8 cellular contexts compared by ENCODE assay signal in the genomic region with DNA sequence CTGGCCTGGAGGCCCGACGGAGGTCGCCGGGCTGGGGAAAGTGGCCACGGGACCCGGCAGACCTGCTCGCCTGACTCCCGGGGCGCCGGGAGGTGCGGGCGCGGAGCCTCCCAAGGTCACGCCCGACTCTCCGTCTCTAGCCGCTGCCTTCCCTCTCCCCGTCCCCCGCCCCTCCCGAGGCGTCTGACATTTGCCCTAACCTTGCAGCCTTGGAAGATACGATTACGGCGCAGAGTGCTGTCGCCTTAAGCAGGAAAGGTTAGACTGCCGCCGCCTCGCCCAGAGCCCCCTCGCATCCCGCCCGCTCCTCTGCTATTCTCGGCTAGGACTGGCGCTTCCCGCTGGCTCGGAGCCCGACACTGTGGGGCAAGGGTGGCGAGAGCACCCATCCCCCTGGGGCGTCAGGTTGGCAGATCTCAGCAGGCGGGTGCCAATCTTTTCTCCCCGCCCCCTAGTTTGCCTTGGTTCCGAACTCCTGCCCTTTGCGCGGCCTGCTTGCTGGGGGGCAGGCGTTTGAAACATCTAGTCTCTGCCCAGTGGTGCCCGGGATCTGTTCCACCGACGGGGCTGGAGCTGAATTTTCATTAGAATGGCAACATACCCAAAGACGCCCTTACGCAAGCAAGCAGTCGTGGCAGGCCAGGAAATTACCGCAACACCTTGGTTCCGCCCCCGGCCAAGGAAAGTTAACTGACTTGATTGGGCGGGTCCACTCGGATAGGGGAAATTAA. TPM values are rescaled to one million over a fixed set of nuclear protein-coding genes. Genes with fewer than 3 reads are reported as not detected.
DNase-seq lines count a peak whose midpoint lies in the region; ATAC-seq and TF ChIP-seq lines count a peak whose summit lies in the region.

No MANE protein-coding gene starts in this region.

- H4K20me1 ChIP-seq in OCI-LY7 (ENCODE audit: insufficient read depth, low read length) (no peaks in the 10 kb centered on the region), neural cell (ENCODE audit: insufficient read depth) (no peaks in the 10 kb centered on the region)

- no peaks in the 10 kb centered on the region for H3K27me3 ChIP-seq in BJ (ENCODE audit: control insufficient read depth, insufficient read depth, low read length)
- peaks cover 2% of the 10 kb centered on the region for H3K27me3 ChIP-seq in neural cell (ENCODE audit: insufficient read depth, low read depth, low read length)
- H3K27me3 ChIP-seq in stomach smooth muscle (ENCODE audit: control insufficient read depth in 1 of 2, insufficient read depth in 2 of 2, low read length in 2 of 2): no peaks in the 10 kb centered on the region

- no peaks in the 10 kb centered on the region for H3K36me3 ChIP-seq in BJ (ENCODE audit: control insufficient read depth, insufficient read depth, low read length)
- no peaks in the 10 kb centered on the region for H3K36me3 ChIP-seq in OCI-LY7 (ENCODE audit: insufficient read depth, low read length)
- no peaks in the 10 kb centered on the region for H3K36me3 ChIP-seq in neural cell (ENCODE audit: insufficient read depth, low read length)
- H3K36me3 ChIP-seq in stomach smooth muscle (ENCODE audit: control insufficient read depth in 2 of 2, insufficient read depth in 2 of 2, low read length in 2 of 2): no peaks in the 10 kb centered on the region

- H3K79me2 ChIP-seq in OCI-LY7 (ENCODE audit: insufficient read depth, low read depth, low read length) (peaks cover 10% of the 10 kb centered on the region; the same call in 1 of the 2 replicates), neural cell (replicated peaks; ENCODE audit: insufficient read depth, low read length) (no peaks in the 10 kb centered on the region)

- intact Hi-C loops in OCI-LY7 (cut with micrococcal nuclease; ENCODE audit: unreplicated experiment): loop anchor here (1.0 to 10.0 kb wide), 3 partner anchors 71 to 231 kb away; a partner anchor contains a TSS

- H3K4me1 ChIP-seq in OCI-LY7 (ENCODE audit: insufficient read depth, low read length, poor library complexity, severe bottlenecking) (peaks cover 11% of the 10 kb centered on the region), stomach smooth muscle (ENCODE audit: control insufficient read depth, insufficient read depth, low read length) (peaks cover 13% of the 10 kb centered on the region)

- no peak for TF ChIP-seq EP300 in neural cell (conservative IDR thresholded peaks at IDR 0.05; ENCODE audit: poor library complexity, severe bottlenecking)

- DNase-seq in BJ (ENCODE audit: low read depth) (no peak), OCI-LY7 (ENCODE audit: low spot score) (peak; percentile 86), activated T-helper 1 cell treated with Interleukin-2 at 50 U/mL for 16 hours (ENCODE audit: low read depth) (peak; percentile 50), fibroblast of peridontal ligament (ENCODE audit: extremely low read depth) (peak; percentile 49)

- H3K4me2 ChIP-seq in OCI-LY7 (ENCODE audit: low read length) (peak overlapping the region; percentile 88), neural cell (ENCODE audit: low read length) (peak overlapping the region; percentile 35)

- POLR2A ChIA-PET in BJ (lab: Charles Lee): no interaction called here
- POLR2A ChIA-PET in OCI-LY7 (lab: Charles Lee): interaction anchor here (0.7 kb wide), 1 partner anchor 241 kb away, joined by 3 read pairs; no protein-coding TSS in a partner anchor

- CTCF ChIA-PET in BJ (lab: Yijun Ruan, JAX) (interaction anchor here (0.5 to 1.3 kb wide), 2 partner anchors 18 to 56 kb away, joined by 3 to 6 read pairs; no protein-coding TSS in a partner anchor), OCI-LY7 (lab: Charles Lee; ENCODE audit: unreplicated experiment) (no interaction called here)

- H3K9ac ChIP-seq in neural cell (ENCODE audit: low read length) (peak overlapping the region; percentile 62), stomach smooth muscle (ENCODE audit: low read length in 2 of 2) (peak overlapping the region; percentile 73 to 92)

- ATAC-seq in GM19328 (IDR thresholded peaks at IDR 0.05; ENCODE audit: unreplicated experiment): peak; percentile 46
- peak; percentile 29 for ATAC-seq in HG03442 (IDR thresholded peaks at IDR 0.05; ENCODE audit: unreplicated experiment)

- H3K9me2 ChIP-seq in OCI-LY7 (ENCODE audit: insufficient read depth, low read length): no peaks in the 10 kb centered on the region
- H3K9me2 ChIP-seq in neural cell (ENCODE audit: insufficient read depth, low read length): no peaks in the 10 kb centered on the region

- TF ChIP-seq RAD21 in neural cell (conservative IDR thresholded peaks at IDR 0.05): no peak

- H3K4me3 ChIP-seq in BJ (ENCODE audit: low read depth, low read length): peak overlapping the region; percentile 63
- H3K4me3 ChIP-seq in OCI-LY7 (ENCODE audit: low read depth, low read length, poor library complexity, severe bottlenecking): peak overlapping the region; percentile 94
- peak overlapping the region; percentile 86 for H3K4me3 ChIP-seq in neural cell (ENCODE audit: low read length)
- peak overlapping the region; percentile 79 to 92 for H3K4me3 ChIP-seq in stomach smooth muscle (ENCODE audit: low read length in 2 of 2)

- H2AFZ ChIP-seq in OCI-LY7 (ENCODE audit: low read length) (peak overlapping the region; percentile 87), neural cell (ENCODE audit: low read depth, low read length) (peak overlapping the region; percentile 87)

- BruUV-seq in OCI-LY7 (replicated peaks; lab: Mats Ljungman, UMichigan): no TSS peak

- no peaks in the 10 kb centered on the region for H3F3A ChIP-seq in neural cell (ENCODE audit: insufficient read depth, low read length, poor library complexity, severe bottlenecking)

- no peak for TF ChIP-seq CTCF in BJ (IDR thresholded peaks at IDR 0.05; ENCODE audit: insufficient read depth, low read depth, low read length)
- no peak for TF ChIP-seq CTCF in OCI-LY7 (conservative IDR thresholded peaks at IDR 0.05; ENCODE audit: low read length)
- no peak for TF ChIP-seq CTCF in neural cell (IDR thresholded peaks at IDR 0.05; ENCODE audit: poor library complexity, severe bottlenecking)

- H3K27ac ChIP-seq in OCI-LY7 (ENCODE audit: low read depth, low read length, poor library complexity, severe bottlenecking) (peak overlapping the region; percentile 76), neural cell (ENCODE audit: low read length) (peak overlapping the region; percentile 15), stomach smooth muscle (ENCODE audit: low read length) (peak overlapping the region; percentile 58)

- H3K9me3 ChIP-seq in OCI-LY7 (ENCODE audit: low read length) (no peaks in the 10 kb centered on the region), neural cell (ENCODE audit: low read length) (no peaks in the 10 kb centered on the region), stomach smooth muscle (ENCODE audit: control insufficient read depth in 2 of 2, low read length in 2 of 2) (no peaks in the 10 kb centered on the region)

TF ChIP-seq in neural cell, 6 proteins besides CTCF, POLR2A, EP300 and RAD21:
- TF ChIP-seq EZH2 (IDR thresholded peaks at IDR 0.05; ENCODE audit: borderline replicate concordance, insufficient read depth, low read length, poor library complexity, severe bottlenecking): no peak
- TF ChIP-seq MXI1 (conservative IDR thresholded peaks at IDR 0.05; ENCODE audit: poor library complexity, severe bottlenecking): peak; percentile 40
- peak; percentile 2 for TF ChIP-seq POLR2AphosphoS5 (IDR thresholded peaks at IDR 0.05)

RNA-seq across cellular contexts. Expression of a gene that starts 0.8 kb away (rescaled TPM):
- polyA plus RNA-seq in BJ (2011; rRNA removed): 29.6 and 34.8 TPM in 2 replicates
- 26.1 and 34.5 TPM in 2 replicates for polyA minus RNA-seq in BJ (2011; rRNA and poly(A)+ RNA removed)
- total RNA-seq in OCI-LY7 (2014; rRNA removed; shearing (Covaris generic)): 39.2 and 43.2 TPM in 2 replicates
- total RNA-seq in OCI-LY7 (2022): 45.4 and 56.9 TPM in 2 replicates
- polyA plus RNA-seq in neural cell: 2.9 and 3.4 TPM in 2 replicates
- 5.1 and 8.2 TPM in 2 replicates for polyA minus RNA-seq in neural cell

Comparison
In these comparisons a context has a peak if more than half of its experiments do, and no peak if none do; other contexts are left out.
1. H3K27ac ChIP-seq: peak in every context shown above with its lines; median percentile 76 in OCI-LY7; 58 in stomach smooth muscle; 15 in neural cell.